1 cellular context compared by ENCODE assay signal in genomic region chr7:153422291-153423189, GRCh38.
TF ChIP-seq lines count a peak whose summit lies in the region.

No MANE protein-coding gene starts in this region.

TF ChIP-seq in K562, 482 proteins besides CTCF, POLR2A, EP300 and RAD21 (continued from another document and continues in another):
- TF ChIP-seq PKNOX1 (IDR thresholded peaks at IDR 0.05) (peak; percentile 68), ZBTB40 (IDR thresholded peaks at IDR 0.05) (no peak), ZBTB40 (CRISPR knock-in tag; IDR thresholded peaks at IDR 0.05) (no peak), DLX4 (CRISPR knock-in tag; IDR thresholded peaks at IDR 0.05) (no peak), HDAC8 (tag; IDR thresholded peaks at IDR 0.05) (peak; percentile 30; the same call in 1 of the 2 replicates), MAZ (CRISPR knock-in tag; conservative IDR thresholded peaks at IDR 0.05 in 1 of 2, IDR thresholded peaks at IDR 0.05 in 1 of 2) (0 out of 4 replicates have a peak, but pooled peaks of 1 of the 2 experiments have one; percentile 22), NCOA1 (IDR thresholded peaks at IDR 0.05; ENCODE audit: low read depth) (no peak), PTRF (tag; IDR thresholded peaks at IDR 0.05) (no peak), HDAC2 (IDR thresholded peaks at IDR 0.05) (peak; percentile 79; the same call in 1 of the 2 replicates), LEF1 (IDR thresholded peaks at IDR 0.05) (peak; percentile 83; the same call in 1 of the 2 replicates), EP400 (IDR thresholded peaks at IDR 0.05) (peak; percentile 41; the same call in 1 of the 2 replicates), PBX2 (CRISPR knock-in tag; IDR thresholded peaks at IDR 0.05; ENCODE audit: low read depth) (no peak), PBX2 (tag; conservative IDR thresholded peaks at IDR 0.05; ENCODE audit: low read depth) (peak; percentile 85), PRDM10 (IDR thresholded peaks at IDR 0.05; ENCODE audit: partially characterized antibody) (no peak), ZNF740 (CRISPR knock-in tag; IDR thresholded peaks at IDR 0.05) (no peak), ZNF740 (tag; IDR thresholded peaks at IDR 0.05) (0 out of 4 replicates have a peak, but pooled peaks of 1 of the 2 experiments have one; percentile 19), ZNF644 (tag; IDR thresholded peaks at IDR 0.05; ENCODE audit: low read depth) (peak; percentile 88; the same call in 1 of the 2 replicates), KLF6 (CRISPR knock-in tag; IDR thresholded peaks at IDR 0.05; ENCODE audit: borderline replicate concordance) (peak; percentile 36; the same call in 1 of the 2 replicates), TAF7 (tag; IDR thresholded peaks at IDR 0.05) (peak; percentile 37; the same call in 1 of the 2 replicates), CXXC5 (CRISPR knock-in tag; IDR thresholded peaks at IDR 0.05) (peak; percentile 52), GTF2A2 (tag; IDR thresholded peaks at IDR 0.05) (0 out of 2 replicates have a peak, but pooled peaks have one; percentile 5), RNF2 (IDR thresholded peaks at IDR 0.05) (peak; percentile 52; the same call in 1 of the 2 replicates), ZBTB49 (CRISPR knock-in tag; IDR thresholded peaks at IDR 0.05; ENCODE audit: borderline replicate concordance) (no peak), ZNF197 (CRISPR knock-in tag; IDR thresholded peaks at IDR 0.05; ENCODE audit: low read depth) (peak; percentile 59; the same call in 1 of the 2 replicates), RBFOX2 (IDR thresholded peaks at IDR 0.05; ENCODE audit: low read depth, low read length) (peak; percentile 35; the same call in 1 of the 2 replicates), ZNF146 (CRISPR knock-in tag; IDR thresholded peaks at IDR 0.05; ENCODE audit: unreplicated experiment) (no peak), ZNF764 (CRISPR knock-in tag; IDR thresholded peaks at IDR 0.05; ENCODE audit: low read depth) (no peak), CBX1 (IDR thresholded peaks at IDR 0.05; ENCODE audit: low read depth) (no peak), CBX8 (IDR thresholded peaks at IDR 0.05; ENCODE audit: borderline replicate concordance, extremely low read depth, low read depth, low read length, poor library complexity, severe bottlenecking) (no peak), LCOR (CRISPR knock-in tag; IDR thresholded peaks at IDR 0.05) (0 out of 2 replicates have a peak, but pooled peaks have one; percentile 38), NRF1 (conservative IDR thresholded peaks at IDR 0.05 in 1 of 2, IDR thresholded peaks at IDR 0.05 in 1 of 2) (0 out of 4 replicates have a peak, but pooled peaks of 1 of the 2 experiments have one; percentile 3), ZFP30 (CRISPR knock-in tag; IDR thresholded peaks at IDR 0.05; ENCODE audit: borderline replicate concordance) (no peak), ZNF3 (CRISPR knock-in tag; IDR thresholded peaks at IDR 0.05) (0 out of 2 replicates have a peak, but pooled peaks have one; percentile 10), CAMTA2 (CRISPR knock-in tag; conservative IDR thresholded peaks at IDR 0.05) (no peak), CBFB (CRISPR knock-in tag; IDR thresholded peaks at IDR 0.05) (no peak), SMAD4 (CRISPR knock-in tag; conservative IDR thresholded peaks at IDR 0.05) (peak; percentile 52), SOX6 (IDR thresholded peaks at IDR 0.05) (peak; percentile 32; the same call in 1 of the 2 replicates), ATF7 (IDR thresholded peaks at IDR 0.05) (peak; percentile 80), SAP30 (IDR thresholded peaks at IDR 0.05; ENCODE audit: borderline replicate concordance, insufficient read depth, low read depth, low read length, poor library complexity, severe bottlenecking) (no peak), ZNF589 (CRISPR knock-in tag; IDR thresholded peaks at IDR 0.05; ENCODE audit: low read depth) (peak; percentile 51; the same call in 1 of the 2 replicates), CEBPB (tag; IDR thresholded peaks at IDR 0.05) (peak; percentile 92), NFXL1 (CRISPR knock-in tag; IDR thresholded peaks at IDR 0.05) (0 out of 2 replicates have a peak, but pooled peaks have one; percentile 12), TCF7 (IDR thresholded peaks at IDR 0.05; ENCODE audit: borderline replicate concordance) (no peak), DPF2 (IDR thresholded peaks at IDR 0.05) (peak; percentile 38; the same call in 1 of the 2 replicates), MAFG (tag; conservative IDR thresholded peaks at IDR 0.05) (0 out of 2 replicates have a peak, but pooled peaks have one; percentile 26)
